ENCODE assay signal across 8 cellular contexts in the genomic region with DNA sequence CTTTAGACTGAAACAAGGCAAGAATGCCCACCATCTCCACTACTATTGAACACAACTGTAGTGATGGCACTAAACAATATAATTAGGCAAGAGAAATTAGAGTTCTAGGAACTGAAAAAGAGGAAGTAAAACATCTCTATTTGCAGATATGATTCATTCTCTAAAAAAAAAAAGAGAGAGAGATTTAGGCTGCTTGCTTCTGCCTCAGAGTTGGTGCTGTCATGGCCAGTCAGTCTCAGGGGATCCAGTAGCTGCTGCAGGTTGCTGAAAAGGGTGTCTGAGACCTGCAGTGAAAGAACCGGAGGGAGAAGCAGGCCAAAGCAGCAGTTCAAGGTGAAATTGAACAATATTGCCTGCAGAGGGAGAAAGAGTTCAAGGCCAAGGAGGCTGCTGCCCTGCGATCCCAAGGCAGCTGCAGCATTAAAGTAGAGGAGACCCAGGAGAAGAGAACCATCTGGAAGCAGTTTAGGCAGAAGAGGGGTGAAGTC.
DNase-seq lines count a peak whose midpoint lies in the region; ATAC-seq lines count a peak whose summit lies in the region.

No MANE protein-coding gene starts in this region.

- POLR2A ChIA-PET in activated CD8-positive, alpha-beta T cell treated with anti-CD3 and anti-CD28 coated beads, Interleukin-2, amount 10 ng/mL, durations not matched to agents 7 days and 5 days (lab: Charles Lee) = no interaction called here

- no peak overlapping the region for H3K27ac Mint-ChIP-seq in activated CD8-positive, alpha-beta T cell treated with anti-CD3 and anti-CD28 coated beads, Interleukin-2, amount 10 ng/mL, durations not matched to agents 7 days and 5 days
- peak overlapping the region; percentile 73 for H3K27ac Mint-ChIP-seq in stimulated activated memory B cell treated with anti-CD40 and anti-IgM and Interleukin-4, amounts not matched to agents 10 μg/mL and 1 μg/mL and 100 μg/mL, for 72 hours

- no peak overlapping the region for H3K4me3 Mint-ChIP-seq in activated CD8-positive, alpha-beta T cell treated with anti-CD3 and anti-CD28 coated beads, Interleukin-2, amount 10 ng/mL, durations not matched to agents 7 days and 5 days
- peak overlapping the region; percentile 19 for H3K4me3 Mint-ChIP-seq in stimulated activated memory B cell treated with anti-CD40 and anti-IgM and Interleukin-4, amounts not matched to agents 10 μg/mL and 1 μg/mL and 100 μg/mL, for 72 hours

- H3K27me3 Mint-ChIP-seq in activated CD8-positive, alpha-beta T cell treated with anti-CD3 and anti-CD28 coated beads, Interleukin-2, amount 10 ng/mL, durations not matched to agents 7 days and 5 days (ENCODE audit: low read depth) = no peaks in the 10 kb centered on the region
- no peaks in the 10 kb centered on the region for H3K27me3 Mint-ChIP-seq in stimulated activated memory B cell treated with anti-CD40 and anti-IgM and Interleukin-4, amounts not matched to agents 10 μg/mL and 1 μg/mL and 100 μg/mL, for 72 hours

- no peaks in the 10 kb centered on the region for H3K9me3 Mint-ChIP-seq in activated CD8-positive, alpha-beta T cell treated with anti-CD3 and anti-CD28 coated beads, Interleukin-2, amount 10 ng/mL, durations not matched to agents 7 days and 5 days (ENCODE audit: insufficient read depth)
- no peaks in the 10 kb centered on the region for H3K9me3 Mint-ChIP-seq in stimulated activated memory B cell treated with anti-CD40 and anti-IgM and Interleukin-4, amounts not matched to agents 10 μg/mL and 1 μg/mL and 100 μg/mL, for 72 hours

- CTCF ChIA-PET in activated CD8-positive, alpha-beta T cell treated with anti-CD3 and anti-CD28 coated beads, Interleukin-2, amount 10 ng/mL, durations not matched to agents 7 days and 5 days (lab: Charles Lee) = no interaction called here

- peak; percentile 99 for ATAC-seq in GM21423 (IDR thresholded peaks at IDR 0.05; ENCODE audit: unreplicated experiment)
- peak; percentile 98 for ATAC-seq in HG03521 (IDR thresholded peaks at IDR 0.05; ENCODE audit: unreplicated experiment)
- ATAC-seq in activated CD8-positive, alpha-beta T cell treated with anti-CD3 and anti-CD28 coated beads, Interleukin-2, amount 10 ng/mL, durations not matched to agents 7 days and 5 days = no peak
- ATAC-seq in stimulated activated memory B cell treated with anti-CD40 and anti-IgM and Interleukin-4, amounts not matched to agents 10 μg/mL and 1 μg/mL and 100 μg/mL, for 72 hours = peak; percentile 100

- DNase-seq in GM04504 (ENCODE audit: low read depth) (peak; percentile 22), NCI-H1105 treated with DMSO at 0.1 percent for 48 hours (lab: John Stamatoyannopoulos, UW) (no peak), NCI-H446 (lab: John Stamatoyannopoulos, UW) (no peak)
- peak; percentile 22 for DNase-seq in activated CD8-positive, alpha-beta T cell treated with anti-CD3 and anti-CD28 coated beads, Interleukin-2, amount 10 ng/mL, durations not matched to agents 7 days and 5 days
- DNase-seq in activated CD8-positive, alpha-beta memory T cell treated with anti-CD3 and anti-CD28 coated beads, Interleukin-2, amount 50 U/mL, for 48 hours = no peak

- H3K4me1 Mint-ChIP-seq in activated CD8-positive, alpha-beta T cell treated with anti-CD3 and anti-CD28 coated beads, Interleukin-2, amount 10 ng/mL, durations not matched to agents 7 days and 5 days (ENCODE audit: low read depth) = peaks cover 6% of the 10 kb centered on the region
- H3K4me1 Mint-ChIP-seq in stimulated activated memory B cell treated with anti-CD40 and anti-IgM and Interleukin-4, amounts not matched to agents 10 μg/mL and 1 μg/mL and 100 μg/mL, for 72 hours = peaks cover 23% of the 10 kb centered on the region

- peaks cover 35% of the 10 kb centered on the region for H3K36me3 Mint-ChIP-seq in activated CD8-positive, alpha-beta T cell treated with anti-CD3 and anti-CD28 coated beads, Interleukin-2, amount 10 ng/mL, durations not matched to agents 7 days and 5 days (ENCODE audit: low read depth)
- H3K36me3 Mint-ChIP-seq in stimulated activated memory B cell treated with anti-CD40 and anti-IgM and Interleukin-4, amounts not matched to agents 10 μg/mL and 1 μg/mL and 100 μg/mL, for 72 hours = peaks cover 21% of the 10 kb centered on the region

Comparison
In these comparisons a context has a peak if more than half of its experiments do, and no peak if none do; other contexts are left out.
1. DNase-seq: peak in GM04504 (single experiment) and activated CD8-positive, alpha-beta T cell treated with anti-CD3 and anti-CD28 coated beads, Interleukin-2, amount 10 ng/mL, durations not matched to agents 7 days and 5 days (single experiment); none in NCI-H1105 treated with DMSO at 0.1 percent for 48 hours (single experiment), activated CD8-positive, alpha-beta memory T cell treated with anti-CD3 and anti-CD28 coated beads, Interleukin-2, amount 50 U/mL, for 48 hours (single experiment) and NCI-H446 (0 of 2).